Comparison of ENCODE assay signal across 11 cellular contexts in the genomic region with DNA sequence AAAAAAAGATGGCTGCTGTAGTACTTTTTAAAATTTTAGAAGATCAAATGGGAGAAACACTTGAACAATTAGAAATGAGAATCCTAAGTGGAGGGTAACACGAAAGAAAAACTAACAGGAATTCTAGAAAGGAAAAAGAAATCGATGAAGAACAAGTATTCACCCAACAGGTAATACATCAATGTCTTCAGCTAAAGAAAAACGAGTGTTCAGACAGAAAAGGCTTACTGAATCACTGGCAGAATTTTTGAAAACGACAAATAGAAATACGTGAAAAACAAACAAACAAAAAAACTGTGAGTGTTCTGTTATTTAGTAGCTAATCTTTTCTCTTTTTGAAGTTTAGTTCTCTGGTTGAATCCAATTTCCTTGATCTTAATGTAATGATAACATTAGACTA. TPM values are rescaled to one million over a fixed set of nuclear protein-coding genes. Genes with fewer than 3 reads are reported as not detected.
DNase-seq lines count a peak whose midpoint lies in the region; ATAC-seq and TF ChIP-seq lines count a peak whose summit lies in the region.
"Had no signal": no experiment of that assay in that cellular context is flagged by ENCODE, and none has a peak within 500 bp of the region (broad histone marks: within the 10 kb centered on the region; RNA-seq: fewer than 3 reads in every experiment).

No MANE protein-coding gene starts in this region.

- ATAC-seq in naive thymus-derived CD4-positive, alpha-beta T cell: no peak

- H3K27ac ChIP-seq in naive thymus-derived CD4-positive, alpha-beta T cell (ENCODE audit: low read depth, low read length): peak overlapping the region; percentile 95
- no peak overlapping the region for H3K27ac ChIP-seq in transverse colon
- H3K27ac ChIP-seq: dorsolateral prefrontal cortex had no signal

- no TSS peak for BruUV-seq in Calu3 (replicated peaks; lab: Mats Ljungman, UMichigan)

- H3K4me3 ChIP-seq in naive thymus-derived CD4-positive, alpha-beta T cell (ENCODE audit: low read length): no peak overlapping the region
- H3K4me3 ChIP-seq in transverse colon: no peak overlapping the region

- CTCF ChIA-PET in Calu3 (lab: Charles Lee): interaction anchor here (0.5 kb wide), 1 partner anchor 108 kb away, joined by 3 read pairs; no protein-coding TSS in a partner anchor
- CTCF ChIA-PET in activated CD4-positive, alpha-beta memory T cell treated with anti-CD3 and anti-CD28 coated beads for 36 hours (lab: Charles Lee): no interaction called here
- CTCF ChIA-PET in naive thymus-derived CD4-positive, alpha-beta T cell (lab: Charles Lee): no interaction called here

- POLR2A ChIA-PET in activated CD4-positive, alpha-beta memory T cell treated with anti-CD3 and anti-CD28 coated beads for 36 hours (lab: Charles Lee): no interaction called here
- POLR2A ChIA-PET in naive thymus-derived CD4-positive, alpha-beta T cell (lab: Charles Lee): no interaction called here

- H3K27me3 Mint-ChIP-seq in Calu3 (ENCODE audit: unreplicated experiment) (no peaks in the 10 kb centered on the region), HFFc6 (ENCODE audit: insufficient read depth) (no peaks in the 10 kb centered on the region; the same call in 1 of the 2 replicates)
- H3K27me3 Mint-ChIP-seq in activated CD4-positive, alpha-beta memory T cell treated with anti-CD3 and anti-CD28 coated beads for 36 hours: no peaks in the 10 kb centered on the region
- H3K27me3 Mint-ChIP-seq in naive thymus-derived CD4-positive, alpha-beta T cell: peaks cover 0 to 3% (median 0%) of the 10 kb centered on the region in 5 donors

- no peak for TF ChIP-seq POLR2A in transverse colon (IDR thresholded peaks at IDR 0.05)

- peak overlapping the region; percentile 68 for H3K4me3 Mint-ChIP-seq in Calu3 (ENCODE audit: low read depth, unreplicated experiment)
- peak overlapping the region; percentile 99 for H3K4me3 Mint-ChIP-seq in HFFc6
- peak overlapping the region; percentile 57 for H3K4me3 Mint-ChIP-seq in activated CD4-positive, alpha-beta memory T cell treated with anti-CD3 and anti-CD28 coated beads for 36 hours
- peak overlapping the region in 4 of 10 donors; percentile 11 to 99 (median 48) for H3K4me3 Mint-ChIP-seq in naive thymus-derived CD4-positive, alpha-beta T cell

- no peaks in the 10 kb centered on the region for H3K36me3 ChIP-seq in naive thymus-derived CD4-positive, alpha-beta T cell (ENCODE audit: control insufficient read depth in 2 of 3, insufficient read depth in 3 of 3, low read length in 3 of 3)
- H3K36me3 ChIP-seq in transverse colon: no peaks in the 10 kb centered on the region

- H3K4me1 ChIP-seq in naive thymus-derived CD4-positive, alpha-beta T cell (ENCODE audit: control insufficient read depth in 2 of 2, insufficient read depth in 2 of 2, low read length in 2 of 2): peaks cover 24 to 33% of the 10 kb centered on the region in 2 donors
- peaks cover 6 to 32% (median 20%) of the 10 kb centered on the region in 4 donors for H3K4me1 ChIP-seq in transverse colon

- 53 to 63% methylated on average over 5 of the region's 5 CpGs for WGBS in transverse colon (ENCODE audit: low coverage in 1 of 2), 2 donors

- H3K9me3 Mint-ChIP-seq in Calu3 (ENCODE audit: low read depth, unreplicated experiment): no peaks in the 10 kb centered on the region
- H3K9me3 Mint-ChIP-seq in HFFc6: no peaks in the 10 kb centered on the region
- H3K9me3 Mint-ChIP-seq in activated CD4-positive, alpha-beta memory T cell treated with anti-CD3 and anti-CD28 coated beads for 36 hours: no peaks in the 10 kb centered on the region
- H3K9me3 Mint-ChIP-seq in naive thymus-derived CD4-positive, alpha-beta T cell: no peaks in the 10 kb centered on the region

- in situ Hi-C loops in transverse colon (cut with MboI; ENCODE audit: low pct_ligation_motif_present in 1 of 4, low pct_unique_long_range_greater_than_20kb in 1 of 4, low sequenced_read_pairs in 3 of 4): no loop called here

- TF ChIP-seq EP300 in transverse colon (IDR thresholded peaks at IDR 0.05; ENCODE audit: low read depth): no peak

- intact Hi-C loops in Calu3 (cut with micrococcal nuclease; ENCODE audit: unreplicated experiment): no loop called here
- intact Hi-C loops in activated CD4-positive, alpha-beta memory T cell treated with anti-CD3 and anti-CD28 coated beads for 36 hours (cut with micrococcal nuclease): no loop called here
- intact Hi-C loops in naive thymus-derived CD4-positive, alpha-beta T cell (cut with micrococcal nuclease): no loop called here
- intact Hi-C loops in transverse colon (cut with DNase I; ENCODE audit: low total_unique reads): no loop called here

- H3K27me3 ChIP-seq in naive thymus-derived CD4-positive, alpha-beta T cell (ENCODE audit: control insufficient read depth in 2 of 2, insufficient read depth in 2 of 2, low read length in 2 of 2): no peaks in the 10 kb centered on the region
- H3K27me3 ChIP-seq in transverse colon: no peaks in the 10 kb centered on the region
- H3K27me3 ChIP-seq: dorsolateral prefrontal cortex had no signal

- H3K4me1 Mint-ChIP-seq in Calu3 (ENCODE audit: low read depth, unreplicated experiment) (peaks cover 42% of the 10 kb centered on the region), HFFc6 (ENCODE audit: low read depth) (peaks cover 68% of the 10 kb centered on the region)
- H3K4me1 Mint-ChIP-seq in activated CD4-positive, alpha-beta memory T cell treated with anti-CD3 and anti-CD28 coated beads for 36 hours (ENCODE audit: low read depth): peaks cover 59% of the 10 kb centered on the region
- H3K4me1 Mint-ChIP-seq in naive thymus-derived CD4-positive, alpha-beta T cell: peaks cover 24 to 70% (median 63%) of the 10 kb centered on the region in 7 donors

- no peaks in the 10 kb centered on the region for H3K9me3 ChIP-seq in naive thymus-derived CD4-positive, alpha-beta T cell (ENCODE audit: control insufficient read depth in 2 of 3, low read length in 3 of 3)
- H3K9me3 ChIP-seq in transverse colon: no peaks in the 10 kb centered on the region

- TF ChIP-seq CTCF in Calu3 (IDR thresholded peaks at IDR 0.05; ENCODE audit: unreplicated experiment) (no peak), HFFc6 (IDR thresholded peaks at IDR 0.05) (no peak), transverse colon (IDR thresholded peaks at IDR 0.05) (no peak)

- H3K27ac Mint-ChIP-seq in Calu3 (ENCODE audit: unreplicated experiment): peak overlapping the region; percentile 65
- H3K27ac Mint-ChIP-seq in HFFc6: peak overlapping the region; percentile 88
- H3K27ac Mint-ChIP-seq in activated CD4-positive, alpha-beta memory T cell treated with anti-CD3 and anti-CD28 coated beads for 36 hours: peak overlapping the region; percentile 70
- H3K27ac Mint-ChIP-seq in naive thymus-derived CD4-positive, alpha-beta T cell: peak overlapping the region in 5 of 9 donors; percentile 46 to 97 (median 76)

- no peak for DNase-seq in Calu3
- DNase-seq in HFFc6: no peak
- no peak for DNase-seq in activated CD4-positive, alpha-beta memory T cell treated with anti-CD3 and anti-CD28 coated beads for 36 hours
- DNase-seq in naive thymus-derived CD4-positive, alpha-beta T cell: no peak
- no peak for DNase-seq in NCI-H82 treated with DMSO at 0.1 percent for 48 hours (lab: John Stamatoyannopoulos, UW; ENCODE audit: unreplicated experiment)
- DNase-seq in transverse colon: no peak
- no peak for DNase-seq in iPS-NIHi11 (ENCODE audit: low spot score)
- DNase-seq: activated effector memory CD4-positive, alpha-beta T cell treated with anti-CD3 and anti-CD28 coated beads, Interleukin-2, amount 50 U/mL, for 16 hours; dorsolateral prefrontal cortex; NCI-H524; T1000 had no signal

- H3K36me3 Mint-ChIP-seq in Calu3 (ENCODE audit: insufficient read depth, unreplicated experiment) (peaks cover 41% of the 10 kb centered on the region), HFFc6 (ENCODE audit: low read depth) (peaks cover 23% of the 10 kb centered on the region; the same call in 1 of the 2 replicates)
- peaks cover 45% of the 10 kb centered on the region for H3K36me3 Mint-ChIP-seq in activated CD4-positive, alpha-beta memory T cell treated with anti-CD3 and anti-CD28 coated beads for 36 hours
- peaks cover 0 to 20% (median 9%) of the 10 kb centered on the region in 5 donors for H3K36me3 Mint-ChIP-seq in naive thymus-derived CD4-positive, alpha-beta T cell

RNA-seq across cellular contexts. Expression of a gene that starts 1.8 kb away (rescaled TPM):
- total RNA-seq in Calu3 (2022) (42.9 and 48.1 TPM in 2 replicates), transverse colon (1 to 10 TPM in 2 of 4 donors, under 1 TPM in 2; 0.37 to 3.4 (median 1.4) TPM)
- 10 to 100 TPM; 18.3 to 36.5 (median 31.6) TPM for total RNA-seq in HFFc6 (2021; fragmentation: NEBNext Ultra II Directional; extraction: Animal tissue kit (Norgen Biotek cat#: 25700))
- total RNA-seq in activated CD4-positive, alpha-beta memory T cell treated with anti-CD3 and anti-CD28 coated beads for 36 hours: 10 to 100 TPM; 92.0 to 96.6 TPM
- 10 to 100 TPM in 2 of 5 experiments, 1 to 10 TPM in 3; 5.1 to 44.0 (median 7.6) TPM for total RNA-seq in naive thymus-derived CD4-positive, alpha-beta T cell
- 10 to 100 TPM in 1 of 2 donors, 1 to 10 TPM in 1; 5.7 to 16.7 TPM for polyA plus RNA-seq in naive thymus-derived CD4-positive, alpha-beta T cell
